33 cellular contexts compared by ENCODE assay signal in the genomic region with DNA sequence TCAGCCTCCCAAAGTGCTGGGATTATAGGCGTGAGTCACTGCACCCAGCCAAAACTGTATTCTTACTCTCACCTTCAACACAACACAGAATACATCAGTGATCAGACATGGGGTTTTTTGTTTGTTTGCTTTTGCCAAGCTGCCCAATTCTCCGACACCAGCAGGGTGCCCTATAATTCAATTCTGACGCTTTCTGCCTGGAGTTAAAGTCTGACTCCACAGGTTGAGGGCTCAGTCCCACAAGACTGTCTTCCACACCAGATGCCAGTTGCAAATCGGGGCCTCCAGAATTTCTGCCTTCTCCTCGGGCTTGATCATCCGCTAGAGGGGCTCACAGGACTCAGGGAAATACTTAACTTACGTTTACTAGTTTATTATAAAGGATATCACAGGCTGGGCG. TPM values are rescaled to one million over a fixed set of nuclear protein-coding genes. Genes with fewer than 3 reads are reported as not detected.
"Had no signal": no experiment of that assay in that cellular context is flagged by ENCODE, and none has a peak within 500 bp of the region (broad histone marks: within the 10 kb centered on the region; RNA-seq: fewer than 3 reads in every experiment).

No MANE protein-coding gene starts in this region.

- ATAC-seq: activated T-cell treated with anti-CD3 and anti-CD28 coated beads, Interleukin-2, amount 50 U/mL, for 4 hours; activated T-helper 17 cell treated with anti-CD3 and anti-CD28 coated beads, Interleukin-2, amount 50 U/mL, for 72 hours; gastrocnemius medialis; left cardiac atrium; left ventricle myocardium superior had no signal

- H3K9me3 ChIP-seq: gastrocnemius medialis, right atrium auricular region, suprapubic skin, tibial nerve had no signal

- H3K9ac ChIP-seq: parathyroid adenoma had no signal

- DNase-seq: activated CD4-positive, alpha-beta memory T cell treated with anti-CD3 and anti-CD28 coated beads, Interleukin-2, amount 10 ng/mL, durations not matched to agents 7 days and 5 days; activated CD4-positive, alpha-beta T cell treated with anti-CD3 and anti-CD28 coated beads for 1 hour; activated CD4-positive, alpha-beta T cell treated with anti-CD3 and anti-CD28 coated beads, Interleukin-2, amount 10 ng/mL, durations not matched to agents 7 days and 5 days; activated gamma-delta T cell treated with Interleukin-2 at 50 U/mL for 16 hours; activated naive CD4-positive, alpha-beta T cell treated with anti-CD3 and anti-CD28 coated beads, Interleukin-2, amount 50 U/mL, for 16 hours; activated T-cell treated with anti-CD3 and anti-CD28 coated beads, Interleukin-2, amount 50 U/mL, for 4 hours; amniotic stem cell; brain microvascular endothelial cell; dorsolateral prefrontal cortex; effector memory CD4-positive, alpha-beta T cell; erythroblast; gastrocnemius medialis; glutamatergic neuron; left cardiac atrium; left ventricle myocardium superior; nucleus accumbens; stimulated activated CD4-positive, alpha-beta T cell treated with anti-CD3 and anti-CD28 coated beads, Interleukin-15, amount 100 ng/mL, for 24 hours; stimulated activated CD4-positive, alpha-beta T cell treated with anti-CD3 and anti-CD28 coated beads, Interleukin-2, amount 100 ng/mL, for 24 hours; stimulated activated naive CD4-positive, alpha-beta T cell; T-helper 2 cell had no signal

- H3K36me3 ChIP-seq: brain microvascular endothelial cell, gastrocnemius medialis, right atrium auricular region, suprapubic skin, tibial nerve had no signal

- H3K4me2 ChIP-seq: hepatocyte had no signal

- H3K27me3 ChIP-seq: brain microvascular endothelial cell, gastrocnemius medialis, hepatocyte, right atrium auricular region, tibial nerve had no signal

- H3K79me2 ChIP-seq: hepatocyte, parathyroid adenoma had no signal

- H2AFZ ChIP-seq: hepatocyte, parathyroid adenoma had no signal

- H3K4me1 ChIP-seq: gastrocnemius medialis, parathyroid adenoma, right atrium auricular region, tibial nerve had no signal

- H3K27ac ChIP-seq: brain microvascular endothelial cell, coronary artery, dorsolateral prefrontal cortex, gastrocnemius medialis, hepatocyte, parathyroid adenoma, right atrium auricular region, suprapubic skin, tibial nerve had no signal

- H3K4me3 ChIP-seq: coronary artery, dorsolateral prefrontal cortex, gastrocnemius medialis, hepatocyte, right atrium auricular region, suprapubic skin, tibial nerve had no signal

RNA-seq across cellular contexts. Expression of gene FBN3, which starts 22.1 kb away (rescaled TPM):
- total RNA-seq: activated CD4-positive, alpha-beta memory T cell treated with anti-CD3 and anti-CD28 coated beads, Interleukin-2, amount 10 ng/mL, durations not matched to agents 7 days and 5 days; activated CD4-positive, alpha-beta T cell treated with anti-CD3 and anti-CD28 coated beads, Interleukin-2, amount 10 ng/mL, durations not matched to agents 7 days and 5 days; cardiac septum; left cardiac atrium; left ventricle myocardium superior; lung microvascular endothelial cell; mesenteric fat pad; pulmonary artery endothelial cell; right atrium auricular region had no signal
- polyA plus RNA-seq: keratinocyte, urinary bladder had no signal
